ENCODE assay signal across 1 cellular context in the genomic region with DNA sequence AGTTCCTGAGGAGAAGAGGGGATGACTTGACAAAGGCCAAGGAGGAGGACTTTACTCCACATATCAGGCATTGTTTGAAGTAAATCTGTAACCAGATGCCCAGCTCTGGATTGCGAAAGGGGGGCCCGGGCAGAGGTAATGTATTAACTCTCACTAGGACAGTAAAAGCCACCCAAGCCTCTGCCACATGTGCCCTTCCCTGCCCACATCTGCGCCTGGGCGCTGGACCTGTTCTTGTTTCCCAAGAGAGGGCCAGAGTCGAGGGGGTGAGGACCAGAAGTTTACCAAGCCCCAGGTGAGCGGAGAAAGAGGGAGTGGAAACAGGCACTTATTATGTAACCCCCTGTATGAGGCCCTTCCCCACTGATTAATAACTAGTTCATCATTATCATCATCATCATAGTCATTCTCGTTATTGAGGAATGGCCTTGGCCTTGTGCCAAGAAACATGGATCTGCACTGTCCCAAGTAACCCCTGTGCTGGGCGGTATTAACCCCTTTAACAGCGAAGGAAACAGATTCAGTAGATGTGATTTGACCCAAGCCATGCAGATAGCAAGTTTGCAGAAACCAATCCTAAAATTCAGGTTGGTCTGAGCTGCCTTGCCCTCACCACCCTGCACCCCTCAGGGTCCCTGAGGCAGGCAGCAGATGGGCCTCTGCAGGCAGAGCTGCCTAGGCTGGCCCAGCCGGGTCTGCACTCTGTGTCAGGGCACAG.
A peak's percentile ranks its signal among the peaks of the same experiment; 100 is the strongest.
TF ChIP-seq lines count a peak whose summit lies in the region.

A gene (minus strand): TSS at position 23 of the 718 bp plus-strand sequence. CDS start 44 bp downstream, outside the sequence.

TF ChIP-seq in K562, 482 proteins besides CTCF, POLR2A, EP300 and RAD21 (continued from another document):
- 0 out of 2 replicates have a peak, but pooled peaks have one; percentile 18 for TF ChIP-seq NFE2 (IDR thresholded peaks at IDR 0.05; ENCODE audit: low read depth)
- TF ChIP-seq NFIX (CRISPR knock-in tag; IDR thresholded peaks at IDR 0.05; ENCODE audit: low read depth) = peak; percentile 94
- TF ChIP-seq CEBPB (tag; IDR thresholded peaks at IDR 0.05) = peak; percentile 86
- no peak for TF ChIP-seq ESRRA (IDR thresholded peaks at IDR 0.05; ENCODE audit: borderline replicate concordance, low read depth)
- no peak for TF ChIP-seq SRSF9 (IDR thresholded peaks at IDR 0.05; ENCODE audit: borderline replicate concordance, low read depth, low read length)
- no peak for TF ChIP-seq IFI16 (CRISPR knock-in tag; IDR thresholded peaks at IDR 0.05)
- TF ChIP-seq SMAD1 (IDR thresholded peaks at IDR 0.05; ENCODE audit: low read depth, low read length, partially characterized antibody) = peak; percentile 80
- TF ChIP-seq, protein P1, sequence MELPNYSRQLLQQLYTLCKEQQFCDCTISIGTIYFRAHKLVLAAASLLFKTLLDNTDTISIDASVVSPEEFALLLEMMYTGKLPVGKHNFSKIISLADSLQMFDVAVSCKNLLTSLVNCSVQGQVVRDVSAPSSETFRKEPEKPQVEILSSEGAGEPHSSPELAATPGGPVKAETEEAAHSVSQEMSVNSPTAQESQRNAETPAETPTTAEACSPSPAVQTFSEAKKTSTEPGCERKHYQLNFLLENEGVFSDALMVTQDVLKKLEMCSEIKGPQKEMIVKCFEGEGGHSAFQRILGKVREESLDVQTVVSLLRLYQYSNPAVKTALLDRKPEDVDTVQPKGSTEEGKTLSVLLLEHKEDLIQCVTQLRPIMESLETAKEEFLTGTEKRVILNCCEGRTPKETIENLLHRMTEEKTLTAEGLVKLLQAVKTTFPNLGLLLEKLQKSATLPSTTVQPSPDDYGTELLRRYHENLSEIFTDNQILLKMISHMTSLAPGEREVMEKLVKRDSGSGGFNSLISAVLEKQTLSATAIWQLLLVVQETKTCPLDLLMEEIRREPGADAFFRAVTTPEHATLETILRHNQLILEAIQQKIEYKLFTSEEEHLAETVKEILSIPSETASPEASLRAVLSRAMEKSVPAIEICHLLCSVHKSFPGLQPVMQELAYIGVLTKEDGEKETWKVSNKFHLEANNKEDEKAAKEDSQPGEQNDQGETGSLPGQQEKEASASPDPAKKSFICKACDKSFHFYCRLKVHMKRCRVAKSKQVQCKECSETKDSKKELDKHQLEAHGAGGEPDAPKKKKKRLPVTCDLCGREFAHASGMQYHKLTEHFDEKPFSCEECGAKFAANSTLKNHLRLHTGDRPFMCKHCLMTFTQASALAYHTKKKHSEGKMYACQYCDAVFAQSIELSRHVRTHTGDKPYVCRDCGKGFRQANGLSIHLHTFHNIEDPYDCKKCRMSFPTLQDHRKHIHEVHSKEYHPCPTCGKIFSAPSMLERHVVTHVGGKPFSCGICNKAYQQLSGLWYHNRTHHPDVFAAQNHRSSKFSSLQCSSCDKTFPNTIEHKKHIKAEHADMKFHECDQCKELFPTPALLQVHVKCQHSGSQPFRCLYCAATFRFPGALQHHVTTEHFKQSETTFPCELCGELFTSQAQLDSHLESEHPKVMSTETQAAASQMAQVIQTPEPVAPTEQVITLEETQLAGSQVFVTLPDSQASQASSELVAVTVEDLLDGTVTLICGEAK (IDR thresholded peaks at IDR 0.05) = no peak
- TF ChIP-seq, protein P1 (CRISPR knock-in tag; IDR thresholded peaks at IDR 0.05) = no peak
- peak; percentile 99 for TF ChIP-seq NFIC (IDR thresholded peaks at IDR 0.05)
- TF ChIP-seq PYGO2 (tag; IDR thresholded peaks at IDR 0.05) = no peak
- TF ChIP-seq HDAC1 (IDR thresholded peaks at IDR 0.05) = no peak
- TF ChIP-seq ZNF551 (CRISPR knock-in tag; IDR thresholded peaks at IDR 0.05) = no peak
- no peak for TF ChIP-seq CEBPG (CRISPR knock-in tag; IDR thresholded peaks at IDR 0.05)
- TF ChIP-seq CEBPG (tag; conservative IDR thresholded peaks at IDR 0.05 in 1 of 2, IDR thresholded peaks at IDR 0.05 in 1 of 2) = peak; percentile 47 to 50; a peak in 2 of 4 replicates
- TF ChIP-seq, protein P2, sequence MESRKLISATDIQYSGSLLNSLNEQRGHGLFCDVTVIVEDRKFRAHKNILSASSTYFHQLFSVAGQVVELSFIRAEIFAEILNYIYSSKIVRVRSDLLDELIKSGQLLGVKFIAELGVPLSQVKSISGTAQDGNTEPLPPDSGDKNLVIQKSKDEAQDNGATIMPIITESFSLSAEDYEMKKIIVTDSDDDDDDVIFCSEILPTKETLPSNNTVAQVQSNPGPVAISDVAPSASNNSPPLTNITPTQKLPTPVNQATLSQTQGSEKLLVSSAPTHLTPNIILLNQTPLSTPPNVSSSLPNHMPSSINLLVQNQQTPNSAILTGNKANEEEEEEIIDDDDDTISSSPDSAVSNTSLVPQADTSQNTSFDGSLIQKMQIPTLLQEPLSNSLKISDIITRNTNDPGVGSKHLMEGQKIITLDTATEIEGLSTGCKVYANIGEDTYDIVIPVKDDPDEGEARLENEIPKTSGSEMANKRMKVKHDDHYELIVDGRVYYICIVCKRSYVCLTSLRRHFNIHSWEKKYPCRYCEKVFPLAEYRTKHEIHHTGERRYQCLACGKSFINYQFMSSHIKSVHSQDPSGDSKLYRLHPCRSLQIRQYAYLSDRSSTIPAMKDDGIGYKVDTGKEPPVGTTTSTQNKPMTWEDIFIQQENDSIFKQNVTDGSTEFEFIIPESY (CRISPR knock-in tag; IDR thresholded peaks at IDR 0.05) = no peak
- TF ChIP-seq ZFX (CRISPR knock-in tag; IDR thresholded peaks at IDR 0.05) = no peak
- TF ChIP-seq KAT8 (IDR thresholded peaks at IDR 0.05; ENCODE audit: low read depth) = no peak
- no peak for TF ChIP-seq MECOM (CRISPR knock-in tag; IDR thresholded peaks at IDR 0.05)
- no peak for TF ChIP-seq TAF9B (IDR thresholded peaks at IDR 0.05; ENCODE audit: partially characterized antibody)
- no peak for TF ChIP-seq ASH1L (IDR thresholded peaks at IDR 0.05; ENCODE audit: borderline replicate concordance, low read depth, partially characterized antibody)
- no peak for TF ChIP-seq WHSC1 (IDR thresholded peaks at IDR 0.05; ENCODE audit: low read length)
